Comparison of ENCODE assay signal across 1 cellular context in genomic region chr11:69048718-69049489, GRCh38.
A peak's percentile ranks its signal among the peaks of the same experiment; 100 is the strongest.
TF ChIP-seq lines count a peak whose summit lies in the region.

TSS of gene TPCN2 (plus strand) at chr11:69048932. CDS start at chr11:69048998, 66 bp downstream.

TF ChIP-seq in K562, 482 proteins besides CTCF, POLR2A, EP300 and RAD21 (continued from another document and continues in another):
- TF ChIP-seq ELK3 (CRISPR knock-in tag; IDR thresholded peaks at IDR 0.05) (no peak), DDX20 (tag; IDR thresholded peaks at IDR 0.05; ENCODE audit: low read depth) (no peak), MXD1 (CRISPR knock-in tag; IDR thresholded peaks at IDR 0.05; ENCODE audit: borderline replicate concordance, poor library complexity, severe bottlenecking) (no peak), POLR2AphosphoS2 (IDR thresholded peaks at IDR 0.05; ENCODE audit: low read length) (no peak), RFX1 (IDR thresholded peaks at IDR 0.05) (no peak), ZNF592 (IDR thresholded peaks at IDR 0.05) (no peak), REST (CRISPR knock-in tag; IDR thresholded peaks at IDR 0.05; ENCODE audit: low read depth) (no peak), CREB5 (CRISPR knock-in tag; IDR thresholded peaks at IDR 0.05) (no peak), GABPA (tag; conservative IDR thresholded peaks at IDR 0.05; ENCODE audit: low read depth) (no peak), ZNF282 (CRISPR knock-in tag; IDR thresholded peaks at IDR 0.05) (no peak), RBBP5 (IDR thresholded peaks at IDR 0.05; ENCODE audit: borderline replicate concordance, insufficient read depth, low read length, poor library complexity, severe bottlenecking) (peak; percentile 40), TRIM25 (IDR thresholded peaks at IDR 0.05; ENCODE audit: borderline replicate concordance) (no peak), CEBPB (tag; IDR thresholded peaks at IDR 0.05) (no peak), MITF (IDR thresholded peaks at IDR 0.05) (no peak), MYC (IDR thresholded peaks at IDR 0.05; ENCODE audit: low read depth, low read length) (no peak), MYC (CRISPR knock-in tag; IDR thresholded peaks at IDR 0.05; ENCODE audit: borderline replicate concordance, low read depth) (no peak), TFAM (CRISPR knock-in tag; conservative IDR thresholded peaks at IDR 0.05) (no peak), ZNF444 (CRISPR knock-in tag; IDR thresholded peaks at IDR 0.05) (no peak), ESRRB (CRISPR knock-in tag; IDR thresholded peaks at IDR 0.05; ENCODE audit: borderline replicate concordance) (no peak), ZNF699 (CRISPR knock-in tag; IDR thresholded peaks at IDR 0.05; ENCODE audit: insufficient replicate concordance) (no peak), CBX8 (IDR thresholded peaks at IDR 0.05; ENCODE audit: borderline replicate concordance, extremely low read depth, low read depth, low read length, poor library complexity, severe bottlenecking) (no peak), SP2 (IDR thresholded peaks at IDR 0.05; ENCODE audit: extremely low read depth, low read depth, low read length, poor library complexity, severe bottlenecking) (no peak), NCOA4 (IDR thresholded peaks at IDR 0.05; ENCODE audit: partially characterized antibody) (no peak), ZNF584 (CRISPR knock-in tag; IDR thresholded peaks at IDR 0.05; ENCODE audit: low read depth) (no peak), ZNF224 (CRISPR knock-in tag; IDR thresholded peaks at IDR 0.05) (no peak), KAT2B (IDR thresholded peaks at IDR 0.05; ENCODE audit: low read depth, low read length) (no peak), ZNF589 (CRISPR knock-in tag; IDR thresholded peaks at IDR 0.05; ENCODE audit: low read depth) (no peak), MCM5 (IDR thresholded peaks at IDR 0.05; ENCODE audit: low read depth) (no peak), STAT5B (CRISPR knock-in tag; IDR thresholded peaks at IDR 0.05) (no peak), PCBP2 (IDR thresholded peaks at IDR 0.05; ENCODE audit: low read depth, low read length, poor library complexity, severe bottlenecking) (no peak), ZNF318 (IDR thresholded peaks at IDR 0.05; ENCODE audit: borderline replicate concordance in 1 of 2, low read depth in 1 of 2) (no peak), POLR2B (IDR thresholded peaks at IDR 0.05; ENCODE audit: low read depth, partially characterized antibody) (peak; percentile 64), RNF2 (IDR thresholded peaks at IDR 0.05) (no peak), OTX1 (CRISPR knock-in tag; IDR thresholded peaks at IDR 0.05) (no peak)
